ENCODE assay signal across 6 cellular contexts in the genomic region with DNA sequence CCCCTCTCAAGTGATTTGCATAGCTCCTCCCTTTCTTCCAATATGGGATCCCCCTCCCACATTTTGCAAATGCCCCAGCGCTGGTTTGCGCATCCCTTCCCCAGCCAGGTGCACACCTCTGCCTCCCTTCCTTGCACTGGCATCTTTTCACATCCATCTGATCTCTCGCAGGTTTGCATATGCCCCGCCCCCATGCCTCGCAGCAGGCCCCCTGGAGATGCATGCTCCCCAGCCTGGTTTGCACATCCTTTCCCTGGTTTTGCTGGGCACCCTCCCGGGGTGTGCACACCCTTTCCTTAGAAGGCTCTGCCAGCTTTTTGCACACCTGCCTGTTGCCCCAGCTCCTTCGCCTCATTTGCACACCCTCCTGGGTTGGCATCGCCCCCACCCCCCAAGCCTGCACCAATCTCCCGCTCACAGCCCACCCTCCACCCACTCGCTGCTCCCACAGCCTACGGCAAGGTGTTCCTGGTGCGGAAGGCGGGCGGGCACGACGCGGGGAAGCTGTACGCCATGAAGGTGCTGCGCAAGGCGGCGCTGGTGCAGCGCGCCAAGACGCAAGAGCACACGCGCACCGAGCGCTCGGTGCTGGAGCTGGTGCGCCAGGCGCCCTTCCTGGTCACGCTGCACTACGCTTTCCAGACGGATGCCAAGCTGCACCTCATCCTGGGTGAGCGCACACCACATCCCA. TPM values are rescaled to one million over a fixed set of nuclear protein-coding genes. Genes with fewer than 3 reads are reported as not detected.
DNase-seq lines count a peak whose midpoint lies in the region; ATAC-seq and TF ChIP-seq lines count a peak whose summit lies in the region.

No MANE protein-coding gene starts in this region.

- peak; percentile 51 for DNase-seq in activated CD4-positive, alpha-beta T cell treated with anti-CD3 and anti-CD28 coated beads for 48 hours
- no peak for DNase-seq in activated CD4-positive, alpha-beta T cell treated with anti-CD3 and anti-CD28 coated beads, Interleukin-2, amount 50 U/mL, for 4 hours
- DNase-seq in MCF 10A (ENCODE audit: unreplicated experiment) = no peak
- DNase-seq in left lobe of liver (ENCODE audit: low spot score) = no peak

- H3K36me3 Mint-ChIP-seq in MCF 10A (ENCODE audit: insufficient read depth, unreplicated experiment) = peaks cover 32% of the 10 kb centered on the region

- POLR2A ChIA-PET in MCF 10A (lab: Yijun Ruan, JAX) = interaction anchor here (0.6 to 2.9 kb wide), 10 partner anchors 11 to 556 kb away, joined by 3 to 33 read pairs (median 4); partner anchors contain the start of genes PPP1R14B, PRDX5 and TRMT112

- no peaks in the 10 kb centered on the region for H3K27me3 Mint-ChIP-seq in MCF 10A (ENCODE audit: insufficient read depth, unreplicated experiment)

- CTCF ChIA-PET in MCF 10A (lab: Yijun Ruan, JAX) = interaction anchor here (0.6 to 8.4 kb wide), 10 partner anchors 27 to 1840 kb away, joined by 3 to 148 read pairs (median 4); partner anchors contain the start of genes PRDX5 and TRMT112

- peak overlapping the region; percentile 82 for H3K4me3 Mint-ChIP-seq in MCF 10A (ENCODE audit: unreplicated experiment)

- peak overlapping the region; percentile 76 for H3K4me2 ChIP-seq in neural cell (ENCODE audit: low read length)

- H3K9me2 ChIP-seq in neural cell (ENCODE audit: insufficient read depth, low read length) = no peaks in the 10 kb centered on the region

- H2AFZ ChIP-seq in neural cell (ENCODE audit: low read depth, low read length) = peak overlapping the region; percentile 56

- TF ChIP-seq RAD21 in neural cell (conservative IDR thresholded peaks at IDR 0.05) = no peak

- no peak for TF ChIP-seq EP300 in neural cell (conservative IDR thresholded peaks at IDR 0.05; ENCODE audit: poor library complexity, severe bottlenecking)

- BruUV-seq in MCF 10A (replicated peaks; lab: Mats Ljungman, UMichigan) = no TSS peak

- no peaks in the 10 kb centered on the region for H3K27me3 ChIP-seq in neural cell (ENCODE audit: insufficient read depth, low read depth, low read length)

- peaks cover 34% of the 10 kb centered on the region for H3K4me1 Mint-ChIP-seq in MCF 10A (ENCODE audit: insufficient read depth, unreplicated experiment)

- H3K9me3 Mint-ChIP-seq in MCF 10A (ENCODE audit: unreplicated experiment) = no peaks in the 10 kb centered on the region

- intact Hi-C loops in MCF 10A (cut with micrococcal nuclease) = loop anchor here (5.0 kb wide), 2 partner anchors 108 to 292 kb away; partner anchors contain the start of gene PLCB3

- no peaks in the 10 kb centered on the region for H3F3A ChIP-seq in neural cell (ENCODE audit: insufficient read depth, low read length, poor library complexity, severe bottlenecking)

- ATAC-seq in HG03196 (IDR thresholded peaks at IDR 0.05; ENCODE audit: unreplicated experiment) (no peak), left lobe of liver (no peak)

- no peaks in the 10 kb centered on the region for H3K9me3 ChIP-seq in neural cell (ENCODE audit: low read length)

- H3K9ac ChIP-seq in neural cell (ENCODE audit: low read length) = peak overlapping the region; percentile 71

- H3K27ac ChIP-seq in neural cell (ENCODE audit: low read length) = no peak overlapping the region

- no peaks in the 10 kb centered on the region for H3K79me2 ChIP-seq in neural cell (replicated peaks; ENCODE audit: insufficient read depth, low read length)

- no peaks in the 10 kb centered on the region for H4K20me1 ChIP-seq in neural cell (ENCODE audit: insufficient read depth)

- no peaks in the 10 kb centered on the region for H3K36me3 ChIP-seq in neural cell (ENCODE audit: insufficient read depth, low read length)

- H3K4me3 ChIP-seq in neural cell (ENCODE audit: low read length) = peak overlapping the region; percentile 75

- peak overlapping the region; percentile 8 for H3K27ac Mint-ChIP-seq in MCF 10A (ENCODE audit: low read depth, unreplicated experiment)

- TF ChIP-seq CTCF in MCF 10A (IDR thresholded peaks at IDR 0.05; ENCODE audit: unreplicated experiment) = no peak
- no peak for TF ChIP-seq CTCF in neural cell (IDR thresholded peaks at IDR 0.05; ENCODE audit: poor library complexity, severe bottlenecking)

TF ChIP-seq in neural cell, 6 proteins besides CTCF, POLR2A, EP300 and RAD21:
- TF ChIP-seq SMC3 (conservative IDR thresholded peaks at IDR 0.05; ENCODE audit: poor library complexity) (no peak), POLR2AphosphoS5 (IDR thresholded peaks at IDR 0.05) (no peak), MXI1 (conservative IDR thresholded peaks at IDR 0.05; ENCODE audit: poor library complexity, severe bottlenecking) (no peak), EZH2 (IDR thresholded peaks at IDR 0.05; ENCODE audit: borderline replicate concordance, insufficient read depth, low read length, poor library complexity, severe bottlenecking) (no peak), TAF1 (IDR thresholded peaks at IDR 0.05; ENCODE audit: low read depth) (no peak)
- TF ChIP-seq, protein P1, sequence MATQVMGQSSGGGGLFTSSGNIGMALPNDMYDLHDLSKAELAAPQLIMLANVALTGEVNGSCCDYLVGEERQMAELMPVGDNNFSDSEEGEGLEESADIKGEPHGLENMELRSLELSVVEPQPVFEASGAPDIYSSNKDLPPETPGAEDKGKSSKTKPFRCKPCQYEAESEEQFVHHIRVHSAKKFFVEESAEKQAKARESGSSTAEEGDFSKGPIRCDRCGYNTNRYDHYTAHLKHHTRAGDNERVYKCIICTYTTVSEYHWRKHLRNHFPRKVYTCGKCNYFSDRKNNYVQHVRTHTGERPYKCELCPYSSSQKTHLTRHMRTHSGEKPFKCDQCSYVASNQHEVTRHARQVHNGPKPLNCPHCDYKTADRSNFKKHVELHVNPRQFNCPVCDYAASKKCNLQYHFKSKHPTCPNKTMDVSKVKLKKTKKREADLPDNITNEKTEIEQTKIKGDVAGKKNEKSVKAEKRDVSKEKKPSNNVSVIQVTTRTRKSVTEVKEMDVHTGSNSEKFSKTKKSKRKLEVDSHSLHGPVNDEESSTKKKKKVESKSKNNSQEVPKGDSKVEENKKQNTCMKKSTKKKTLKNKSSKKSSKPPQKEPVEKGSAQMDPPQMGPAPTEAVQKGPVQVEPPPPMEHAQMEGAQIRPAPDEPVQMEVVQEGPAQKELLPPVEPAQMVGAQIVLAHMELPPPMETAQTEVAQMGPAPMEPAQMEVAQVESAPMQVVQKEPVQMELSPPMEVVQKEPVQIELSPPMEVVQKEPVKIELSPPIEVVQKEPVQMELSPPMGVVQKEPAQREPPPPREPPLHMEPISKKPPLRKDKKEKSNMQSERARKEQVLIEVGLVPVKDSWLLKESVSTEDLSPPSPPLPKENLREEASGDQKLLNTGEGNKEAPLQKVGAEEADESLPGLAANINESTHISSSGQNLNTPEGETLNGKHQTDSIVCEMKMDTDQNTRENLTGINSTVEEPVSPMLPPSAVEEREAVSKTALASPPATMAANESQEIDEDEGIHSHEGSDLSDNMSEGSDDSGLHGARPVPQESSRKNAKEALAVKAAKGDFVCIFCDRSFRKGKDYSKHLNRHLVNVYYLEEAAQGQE (IDR thresholded peaks at IDR 0.05; ENCODE audit: borderline replicate concordance) = no peak

RNA-seq across cellular contexts. Expression of gene RPS6KA4, which starts 0.9 kb away (rescaled TPM):
- total RNA-seq in MCF 10A (2022) = 42.5 and 46.5 TPM in 2 replicates
- polyA plus RNA-seq in neural cell = 16.7 and 24.6 TPM in 2 replicates
- 9.3 and 10.5 TPM in 2 replicates for polyA minus RNA-seq in neural cell
- 9.8 TPM for total RNA-seq in left lobe of liver

RNA-seq across cellular contexts. Expression of gene CCDC88B, which starts 19.9 kb away (rescaled TPM):
- total RNA-seq in MCF 10A (2022) = 4.2 and 6.0 TPM in 2 replicates
- 1.3 and 5.4 TPM in 2 replicates for polyA plus RNA-seq in neural cell
- 0.81 and 0.97 TPM in 2 replicates for polyA minus RNA-seq in neural cell
- total RNA-seq in left lobe of liver = 4.0 TPM

RNA-seq across cellular contexts. Expression of gene PRDX5, which starts 41.9 kb away (rescaled TPM):
- total RNA-seq in MCF 10A (2022) = 274 and 302 TPM in 2 replicates
- polyA plus RNA-seq in neural cell = 452 and 489 TPM in 2 replicates
- polyA minus RNA-seq in neural cell = 135 and 150 TPM in 2 replicates
- total RNA-seq in left lobe of liver = 96.4 TPM

RNA-seq across cellular contexts. Expression of gene TRMT112, which starts 42.5 kb away (rescaled TPM):
- total RNA-seq in MCF 10A (2022) = 284 and 354 TPM in 2 replicates
- polyA plus RNA-seq in neural cell = 278 and 335 TPM in 2 replicates
- polyA minus RNA-seq in neural cell = 58.7 and 78.5 TPM in 2 replicates
- 59.1 TPM for total RNA-seq in left lobe of liver

RNA-seq across cellular contexts. Expression of gene ESRRA, which starts 54.5 kb away (rescaled TPM):
- total RNA-seq in MCF 10A (2022) (52.0 and 63.4 TPM in 2 replicates), left lobe of liver (53.6 TPM)
- polyA plus RNA-seq in neural cell = 29.0 and 30.0 TPM in 2 replicates
- polyA minus RNA-seq in neural cell = 20.7 and 25.3 TPM in 2 replicates
